In the genomic region with DNA sequence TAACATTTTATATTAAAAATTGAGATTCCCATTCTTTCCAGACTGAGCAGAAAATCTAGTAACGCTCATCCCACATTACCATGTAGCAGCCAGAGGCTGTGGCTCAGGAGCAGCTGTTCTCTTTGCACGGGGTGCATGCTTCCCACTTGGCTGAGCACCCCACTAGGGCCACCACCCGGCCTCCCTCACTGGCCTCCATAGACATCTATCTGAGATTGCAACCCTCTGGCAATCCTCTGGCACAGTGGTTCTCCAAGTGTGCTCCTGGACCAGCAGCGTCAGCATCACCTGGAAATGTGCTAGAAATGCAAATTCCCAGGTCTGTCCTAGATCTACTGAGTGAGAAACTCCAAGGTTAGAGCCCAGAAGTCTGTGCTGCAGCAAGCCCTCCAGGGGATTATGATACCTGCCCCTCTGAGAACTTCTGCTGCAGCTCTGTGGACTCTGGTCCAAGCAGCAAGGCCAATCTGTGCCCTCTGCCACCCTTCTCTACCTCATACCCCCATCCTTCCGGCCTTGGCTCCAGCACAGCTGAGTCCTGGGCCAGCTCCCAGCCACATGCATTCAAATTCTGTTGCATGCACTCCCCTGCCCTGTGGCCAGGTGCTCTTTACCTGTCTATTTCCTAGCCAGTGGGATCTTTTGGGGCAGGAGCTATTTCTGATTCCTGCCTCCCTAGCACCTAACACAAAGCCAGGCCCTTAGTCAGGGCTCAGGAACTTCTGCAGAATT, we compare ENCODE assay signal across 14 cellular contexts.
A peak's percentile ranks its signal among the peaks of the same experiment; 100 is the strongest.
DNase-seq lines count a peak whose midpoint lies in the region; ATAC-seq and TF ChIP-seq lines count a peak whose summit lies in the region.
"Had no signal": no experiment of that assay in that cellular context is flagged by ENCODE, and none has a peak within 500 bp of the region (broad histone marks: within the 10 kb centered on the region; RNA-seq: fewer than 3 reads in every experiment).

No MANE protein-coding gene starts in this region.

- peak; percentile 43 for DNase-seq in cardiac septum (ENCODE audit: low spot score)
- DNase-seq in right cardiac atrium, result no peak
- DNase-seq in islet precursor cell, result peak; percentile 18
- DNase-seq in neuronal stem cell (ENCODE audit: low spot score), result no peak
- no peak for DNase-seq in thyroid gland
- DNase-seq in MM.1S, result no peak
- no peak for DNase-seq in putamen (ENCODE audit: low spot score)
- no peak for DNase-seq in PC-3
- DNase-seq: ACHN; CD4-positive, CD25-positive, alpha-beta regulatory T cell; DMS53; GM23248; H7 had no signal

- H2BK15ac ChIP-seq in neuronal stem cell (ENCODE audit: low read length), result no peak overlapping the region

- H4K20me1 ChIP-seq in MM.1S (ENCODE audit: insufficient read depth, low read length) (no peaks in the 10 kb centered on the region), PC-3 (ENCODE audit: low read length) (no peaks in the 10 kb centered on the region)
- H4K20me1 ChIP-seq: BLaER1 treated with 17β-estradiol and CSF1 and Interleukin-3, amounts not matched to agents 10 nM and 100 nM had no signal

- H3K4me3 ChIP-seq in right cardiac atrium (ENCODE audit: low read length) (no peak overlapping the region), neuronal stem cell (ENCODE audit: low read length in 2 of 2) (no peak overlapping the region), thyroid gland (replicated peaks in 1 of 3) (no peak overlapping the region), MM.1S (ENCODE audit: low read length) (no peak overlapping the region), PC-3 (ENCODE audit: low read length) (no peak overlapping the region)
- H3K4me3 ChIP-seq: BLaER1 treated with 17β-estradiol and CSF1 and Interleukin-3, amounts not matched to agents 10 nM and 100 nM; GM23248 had no signal

- H3K36me3 ChIP-seq in neuronal stem cell (replicated peaks in 1 of 2; ENCODE audit: control insufficient read depth in 2 of 2, insufficient read depth in 2 of 2, low read length in 2 of 2) (no peaks in the 10 kb centered on the region), thyroid gland (no peaks in the 10 kb centered on the region), MM.1S (replicated peaks; ENCODE audit: insufficient read depth, low read length) (no peaks in the 10 kb centered on the region), PC-3 (ENCODE audit: low read depth, low read length) (no peaks in the 10 kb centered on the region)
- H3K36me3 ChIP-seq: BLaER1 treated with 17β-estradiol and CSF1 and Interleukin-3, amounts not matched to agents 10 nM and 100 nM had no signal

- BruUV-seq in PC-3 (replicated peaks; lab: Mats Ljungman, UMichigan), result no TSS peak

- H3K9me2 ChIP-seq in MM.1S (replicated peaks; ENCODE audit: insufficient read depth, low read length) (no peaks in the 10 kb centered on the region), PC-3 (replicated peaks; ENCODE audit: low read length) (no peaks in the 10 kb centered on the region)

- ATAC-seq in right cardiac atrium (no peak), PC-3 (no peak)

- H3K79me2 ChIP-seq in MM.1S (ENCODE audit: low read length), result no peaks in the 10 kb centered on the region
- no peaks in the 10 kb centered on the region for H3K79me2 ChIP-seq in PC-3 (ENCODE audit: low read length)

- H3K4me2 ChIP-seq in neuronal stem cell (ENCODE audit: insufficient read depth, low read length, poor library complexity, severe bottlenecking), result no peak overlapping the region
- H3K4me2 ChIP-seq in MM.1S (ENCODE audit: low read depth, low read length), result no peak overlapping the region
- no peak overlapping the region for H3K4me2 ChIP-seq in PC-3 (ENCODE audit: low read length)
- H3K4me2 ChIP-seq: BLaER1 treated with 17β-estradiol and CSF1 and Interleukin-3, amounts not matched to agents 10 nM and 100 nM had no signal

- POLR2A ChIA-PET in PC-3 (lab: Charles Lee; ENCODE audit: unreplicated experiment), result no interaction called here

- no peak overlapping the region for H4K8ac ChIP-seq in neuronal stem cell (ENCODE audit: low read depth, low read length)

- H3K27ac ChIP-seq in right cardiac atrium (ENCODE audit: low read length) (no peak overlapping the region), neuronal stem cell (replicated peaks; ENCODE audit: low read length) (no peak overlapping the region), thyroid gland (no peak overlapping the region), MM.1S (ENCODE audit: low read length) (no peak overlapping the region), PC-3 (ENCODE audit: low read length) (no peak overlapping the region)
- H3K27ac ChIP-seq: BLaER1 treated with 17β-estradiol and CSF1 and Interleukin-3, amounts not matched to agents 10 nM and 100 nM; GM23248 had no signal

- H2BK5ac ChIP-seq in neuronal stem cell (ENCODE audit: low read length), result no peak overlapping the region

- H3K14ac ChIP-seq in neuronal stem cell (ENCODE audit: low read length), result no peak overlapping the region

- no peaks in the 10 kb centered on the region for H3K4me1 ChIP-seq in right cardiac atrium (ENCODE audit: control insufficient read depth, insufficient read depth, low read length)
- H3K4me1 ChIP-seq in neuronal stem cell (ENCODE audit: control insufficient read depth in 2 of 2, insufficient read depth in 1 of 2, low read depth in 1 of 2, low read length in 2 of 2), result peaks cover 0 to 22% of the 10 kb centered on the region in 2 donors
- no peaks in the 10 kb centered on the region for H3K4me1 ChIP-seq in thyroid gland
- no peaks in the 10 kb centered on the region for H3K4me1 ChIP-seq in MM.1S (ENCODE audit: low read length)
- H3K4me1 ChIP-seq in PC-3 (ENCODE audit: insufficient read depth, low read length), result no peaks in the 10 kb centered on the region
- H3K4me1 ChIP-seq: BLaER1 treated with 17β-estradiol and CSF1 and Interleukin-3, amounts not matched to agents 10 nM and 100 nM had no signal

- H3K27me3 ChIP-seq in right cardiac atrium (ENCODE audit: control insufficient read depth, insufficient read depth), result no peaks in the 10 kb centered on the region
- no peaks in the 10 kb centered on the region for H3K27me3 ChIP-seq in neuronal stem cell (ENCODE audit: control insufficient read depth in 3 of 3, insufficient read depth in 3 of 3, low read depth in 1 of 3, low read length in 3 of 3)
- H3K27me3 ChIP-seq in thyroid gland, result no peaks in the 10 kb centered on the region
- H3K27me3 ChIP-seq in MM.1S (replicated peaks; ENCODE audit: insufficient read depth, low read length), result no peaks in the 10 kb centered on the region
- no peaks in the 10 kb centered on the region for H3K27me3 ChIP-seq in PC-3 (ENCODE audit: low read length)
- H3K27me3 ChIP-seq: BLaER1 treated with 17β-estradiol and CSF1 and Interleukin-3, amounts not matched to agents 10 nM and 100 nM had no signal

- peak overlapping the region; percentile 82 for H3K18ac ChIP-seq in neuronal stem cell (ENCODE audit: low read length)

- no peak overlapping the region for H2BK12ac ChIP-seq in neuronal stem cell (ENCODE audit: low read length)

- H2BK120ac ChIP-seq in neuronal stem cell (ENCODE audit: low read depth, low read length), result no peak overlapping the region

- TF ChIP-seq POLR2A in thyroid gland (IDR thresholded peaks at IDR 0.05), result no peak

- no peak overlapping the region for H2AK5ac ChIP-seq in neuronal stem cell (ENCODE audit: low read depth, low read length)

- TF ChIP-seq CTCF in thyroid gland (IDR thresholded peaks at IDR 0.05) (no peak), MM.1S (IDR thresholded peaks at IDR 0.05; ENCODE audit: low read length) (no peak), PC-3 (conservative IDR thresholded peaks at IDR 0.05; ENCODE audit: low read depth, low read length) (no peak)

- H3F3A ChIP-seq in MM.1S (ENCODE audit: insufficient read depth, low read length) (no peaks in the 10 kb centered on the region), PC-3 (ENCODE audit: low read length, unreplicated experiment) (no peaks in the 10 kb centered on the region)

- no peak overlapping the region for H3K4ac ChIP-seq in neuronal stem cell (ENCODE audit: low read length)

- H3K23ac ChIP-seq in neuronal stem cell (ENCODE audit: low read depth, low read length, poor library complexity), result no peak overlapping the region

- H2AFZ ChIP-seq in neuronal stem cell (ENCODE audit: low read length), result no peak overlapping the region
- no peak overlapping the region for H2AFZ ChIP-seq in MM.1S (ENCODE audit: low read length)
- no peak overlapping the region for H2AFZ ChIP-seq in PC-3 (ENCODE audit: low read length)
- H2AFZ ChIP-seq: GM23248 had no signal

- no peaks in the 10 kb centered on the region for H3K9me3 ChIP-seq in right cardiac atrium (ENCODE audit: control insufficient read depth, low read length)
- no peaks in the 10 kb centered on the region for H3K9me3 ChIP-seq in neuronal stem cell (replicated peaks in 1 of 2; ENCODE audit: control insufficient read depth in 2 of 2, insufficient read depth in 1 of 2, low read depth in 1 of 2, low read length in 2 of 2)
- H3K9me3 ChIP-seq in thyroid gland, result no peaks in the 10 kb centered on the region
- no peaks in the 10 kb centered on the region for H3K9me3 ChIP-seq in MM.1S (replicated peaks; ENCODE audit: insufficient read depth, low read length)
- no peaks in the 10 kb centered on the region for H3K9me3 ChIP-seq in PC-3 (ENCODE audit: low read length)
- H3K9me3 ChIP-seq: BLaER1 treated with 17β-estradiol and CSF1 and Interleukin-3, amounts not matched to agents 10 nM and 100 nM had no signal

- intact Hi-C loops in cardiac septum (cut with DNase I), result loop anchor here (5.0 kb wide), 1 partner anchor 73 kb away; no protein-coding TSS in a partner anchor
- intact Hi-C loops in right cardiac atrium (cut with DNase I), result no loop called here
- intact Hi-C loops in thyroid gland (cut with DNase I), result no loop called here
- intact Hi-C loops in PC-3 (cut with micrococcal nuclease), result no loop called here

- CTCF ChIA-PET in PC-3 (lab: Charles Lee), result no interaction called here

- H3K79me1 ChIP-seq in neuronal stem cell (ENCODE audit: low read depth, low read length), result no peaks in the 10 kb centered on the region

- H4K91ac ChIP-seq in neuronal stem cell (ENCODE audit: low read depth, low read length, poor library complexity), result no peak overlapping the region

- WGBS in right cardiac atrium, result 81% methylated on average over 5 of the region's 5 CpGs
- no CpG with 5 or more reads among the region's 5 CpGs for WGBS in neuronal stem cell (ENCODE audit: extremely low coverage in 2 of 2, insufficient read length in 2 of 2, insufficient replicate concordance in 1 of 2), 2 donors
- 91 to 94% methylated on average over 5 of the region's 5 CpGs for WGBS in thyroid gland, 2 donors

- H3K9ac ChIP-seq in neuronal stem cell (ENCODE audit: low read depth, low read length, poor library complexity) (no peak overlapping the region), MM.1S (ENCODE audit: low read length) (no peak overlapping the region), PC-3 (ENCODE audit: low read length) (no peak overlapping the region)
- H3K9ac ChIP-seq: BLaER1 treated with 17β-estradiol and CSF1 and Interleukin-3, amounts not matched to agents 10 nM and 100 nM; GM23248 had no signal

Comparison
In these comparisons a context has a peak if more than half of its experiments do, and no peak if none do; other contexts are left out.
1. DNase-seq: peak in cardiac septum (single experiment) and islet precursor cell (single experiment); none in right cardiac atrium (0 of 3), neuronal stem cell (single experiment), thyroid gland (0 of 2), MM.1S (single experiment), putamen (single experiment) and PC-3 (single experiment).